5 cellular contexts compared by ENCODE assay signal in genomic region chr1:236981431-236981830, GRCh38. TPM values are rescaled to one million over a fixed set of nuclear protein-coding genes. Genes with fewer than 3 reads are reported as not detected.
"Had no signal": no experiment of that assay in that cellular context is flagged by ENCODE, and none has a peak within 500 bp of the region (broad histone marks: within the 10 kb centered on the region; RNA-seq: fewer than 3 reads in every experiment).

No MANE protein-coding gene starts in this region.

RNA-seq across cellular contexts. Expression of gene MT1HL1, which starts 22.8 kb away (rescaled TPM):
- total RNA-seq: H9, HepG2, HFFc6, HT1080 had no signal
- polyA plus RNA-seq: HepG2, IgD-negative memory B cell had no signal
